In the genomic region with DNA sequence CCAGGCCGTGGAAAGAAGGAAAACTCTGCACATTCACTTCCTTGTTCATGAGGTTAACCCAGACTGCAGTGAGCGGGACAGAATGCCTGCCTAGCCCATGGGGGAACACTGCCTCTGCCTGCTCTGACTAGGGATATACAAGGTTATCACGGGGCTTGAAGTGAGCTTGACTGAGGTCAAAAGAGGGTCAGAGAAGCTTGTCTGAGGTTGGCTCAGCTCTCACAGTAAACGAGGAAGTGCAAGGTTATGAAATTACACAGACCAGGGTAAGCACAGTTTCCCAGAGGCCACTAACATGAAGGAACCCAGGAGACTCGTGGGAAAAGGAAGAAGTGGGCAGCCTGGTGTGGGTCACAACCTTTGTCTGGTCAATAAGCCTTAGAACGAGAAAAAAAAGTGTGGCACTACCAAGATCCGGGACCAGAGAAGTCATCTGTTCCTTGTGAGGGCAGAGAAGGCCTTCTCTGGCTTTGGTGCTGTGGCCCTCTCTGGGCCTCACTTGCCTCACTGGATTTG, we compare ENCODE assay signal across 8 cellular contexts. TPM values are rescaled to one million over a fixed set of nuclear protein-coding genes. Genes with fewer than 3 reads are reported as not detected.
DNase-seq lines count a peak whose midpoint lies in the region; ATAC-seq and TF ChIP-seq lines count a peak whose summit lies in the region.

No MANE protein-coding gene starts in this region.

- H3K4me1 Mint-ChIP-seq in activated CD4-positive, alpha-beta T cell treated with anti-CD3 and anti-CD28 coated beads, Interleukin-2, amount 10 ng/mL, durations not matched to agents 24 days and 14 days = peaks cover 65% of the 10 kb centered on the region
- peaks cover 70% of the 10 kb centered on the region for H3K4me1 Mint-ChIP-seq in activated CD4-positive, alpha-beta T cell treated with anti-CD3 and anti-CD28 coated beads, Interleukin-2, amount 10 ng/mL, durations not matched to agents 7 days and 5 days
- H3K4me1 Mint-ChIP-seq in T-helper 17 cell = peaks cover 35% of the 10 kb centered on the region
- peaks cover 48% of the 10 kb centered on the region for H3K4me1 Mint-ChIP-seq in activated CD4-positive, alpha-beta T cell treated with anti-CD3 and anti-CD28 coated beads for 36 hours

- peak; percentile 57 for DNase-seq in activated CD4-positive, alpha-beta T cell treated with anti-CD3 and anti-CD28 coated beads, Interleukin-2, amount 10 ng/mL, durations not matched to agents 24 days and 14 days
- no peak for DNase-seq in activated CD4-positive, alpha-beta T cell treated with anti-CD3 and anti-CD28 coated beads, Interleukin-2, amount 10 ng/mL, durations not matched to agents 7 days and 5 days
- DNase-seq in T-helper 17 cell = no peak
- DNase-seq in thoracic aorta (ENCODE audit: low spot score) = no peak
- DNase-seq in activated CD4-positive, alpha-beta T cell treated with anti-CD3 and anti-CD28 coated beads for 36 hours = no peak
- no peak for DNase-seq in T1000 (lab: John Stamatoyannopoulos, UW)
- DNase-seq in RKO (ENCODE audit: low spot score) = no peak

- H3K36me3 ChIP-seq in thoracic aorta = peaks cover 23% of the 10 kb centered on the region

- H3K9me3 Mint-ChIP-seq in activated CD4-positive, alpha-beta T cell treated with anti-CD3 and anti-CD28 coated beads, Interleukin-2, amount 10 ng/mL, durations not matched to agents 24 days and 14 days = no peaks in the 10 kb centered on the region
- no peaks in the 10 kb centered on the region for H3K9me3 Mint-ChIP-seq in activated CD4-positive, alpha-beta T cell treated with anti-CD3 and anti-CD28 coated beads, Interleukin-2, amount 10 ng/mL, durations not matched to agents 7 days and 5 days
- no peaks in the 10 kb centered on the region for H3K9me3 Mint-ChIP-seq in activated CD4-positive, alpha-beta T cell treated with anti-CD3 and anti-CD28 coated beads for 36 hours (ENCODE audit: low read depth)

- peak; percentile 26 for ATAC-seq in T-helper 17 cell
- ATAC-seq in thoracic aorta (ENCODE audit: insufficient number of reproducible peaks, low FRiP score, low read depth) = no peak
- ATAC-seq in activated CD4-positive, alpha-beta T cell treated with anti-CD3 and anti-CD28 coated beads for 36 hours = no peak

- H3K4me3 Mint-ChIP-seq in activated CD4-positive, alpha-beta T cell treated with anti-CD3 and anti-CD28 coated beads, Interleukin-2, amount 10 ng/mL, durations not matched to agents 24 days and 14 days = peak overlapping the region; percentile 27
- no peak overlapping the region for H3K4me3 Mint-ChIP-seq in activated CD4-positive, alpha-beta T cell treated with anti-CD3 and anti-CD28 coated beads, Interleukin-2, amount 10 ng/mL, durations not matched to agents 7 days and 5 days
- H3K4me3 Mint-ChIP-seq in T-helper 17 cell = no peak overlapping the region
- no peak overlapping the region for H3K4me3 Mint-ChIP-seq in activated CD4-positive, alpha-beta T cell treated with anti-CD3 and anti-CD28 coated beads for 36 hours

- CTCF ChIA-PET in activated CD4-positive, alpha-beta T cell treated with anti-CD3 and anti-CD28 coated beads, Interleukin-2, amount 10 ng/mL, durations not matched to agents 7 days and 5 days (lab: Charles Lee) = interaction anchor here (0.7 to 4.4 kb wide), 8 partner anchors 13 to 198 kb away, joined by 3 to 20 read pairs (median 3); a partner anchor contains a TSS
- CTCF ChIA-PET in activated CD4-positive, alpha-beta T cell treated with anti-CD3 and anti-CD28 coated beads for 36 hours (lab: Charles Lee) = interaction anchor here (0.8 to 1.2 kb wide), 2 partner anchors 25 to 180 kb away, joined by 3 to 5 read pairs; no protein-coding TSS in a partner anchor

- intact Hi-C loops in activated CD4-positive, alpha-beta T cell treated with anti-CD3 and anti-CD28 coated beads, Interleukin-2, amount 10 ng/mL, durations not matched to agents 24 days and 14 days (cut with micrococcal nuclease) = no loop called here
- intact Hi-C loops in activated CD4-positive, alpha-beta T cell treated with anti-CD3 and anti-CD28 coated beads for 36 hours (cut with DNase I, micrococcal nuclease) = no loop called here

- H3K27me3 ChIP-seq in layer of hippocampus (ENCODE audit: control insufficient read depth, insufficient read depth, low read length) = no peaks in the 10 kb centered on the region
- no peaks in the 10 kb centered on the region for H3K27me3 ChIP-seq in thoracic aorta (replicated peaks; ENCODE audit: insufficient read depth)

- peak overlapping the region; percentile 72 for H3K27ac Mint-ChIP-seq in activated CD4-positive, alpha-beta T cell treated with anti-CD3 and anti-CD28 coated beads, Interleukin-2, amount 10 ng/mL, durations not matched to agents 24 days and 14 days
- no peak overlapping the region for H3K27ac Mint-ChIP-seq in activated CD4-positive, alpha-beta T cell treated with anti-CD3 and anti-CD28 coated beads, Interleukin-2, amount 10 ng/mL, durations not matched to agents 7 days and 5 days
- peak overlapping the region; percentile 74 for H3K27ac Mint-ChIP-seq in T-helper 17 cell
- H3K27ac Mint-ChIP-seq in activated CD4-positive, alpha-beta T cell treated with anti-CD3 and anti-CD28 coated beads for 36 hours = no peak overlapping the region

- no peak overlapping the region for H3K4me3 ChIP-seq in thoracic aorta

- POLR2A ChIA-PET in activated CD4-positive, alpha-beta T cell treated with anti-CD3 and anti-CD28 coated beads, Interleukin-2, amount 10 ng/mL, durations not matched to agents 7 days and 5 days (lab: Charles Lee) = interaction anchor here (0.6 kb wide), 1 partner anchor 21 kb away, joined by 3 read pairs; no protein-coding TSS in a partner anchor
- POLR2A ChIA-PET in activated CD4-positive, alpha-beta T cell treated with anti-CD3 and anti-CD28 coated beads for 36 hours (lab: Charles Lee) = interaction anchor here (0.6 kb wide), 1 partner anchor 22 kb away, joined by 3 read pairs; no protein-coding TSS in a partner anchor

- H3K27ac ChIP-seq in layer of hippocampus (ENCODE audit: low read depth, low read length) (peak overlapping the region; percentile 43), thoracic aorta (peak overlapping the region; percentile 24 to 45)

- TF ChIP-seq CTCF in thoracic aorta (IDR thresholded peaks at IDR 0.05) = no peak

- H3K9me3 ChIP-seq in T-helper 17 cell (ENCODE audit: control insufficient read depth, low read length, poor library complexity, severe bottlenecking) = no peaks in the 10 kb centered on the region
- H3K9me3 ChIP-seq in thoracic aorta = no peaks in the 10 kb centered on the region

- peaks cover 6 to 45% of the 10 kb centered on the region in 2 donors for H3K4me1 ChIP-seq in thoracic aorta (ENCODE audit: control insufficient read depth in 1 of 2, low read depth in 2 of 2)

- H3K27me3 Mint-ChIP-seq in activated CD4-positive, alpha-beta T cell treated with anti-CD3 and anti-CD28 coated beads, Interleukin-2, amount 10 ng/mL, durations not matched to agents 24 days and 14 days = no peaks in the 10 kb centered on the region
- H3K27me3 Mint-ChIP-seq in activated CD4-positive, alpha-beta T cell treated with anti-CD3 and anti-CD28 coated beads, Interleukin-2, amount 10 ng/mL, durations not matched to agents 7 days and 5 days = no peaks in the 10 kb centered on the region
- H3K27me3 Mint-ChIP-seq in T-helper 17 cell = no peaks in the 10 kb centered on the region
- H3K27me3 Mint-ChIP-seq in activated CD4-positive, alpha-beta T cell treated with anti-CD3 and anti-CD28 coated beads for 36 hours = no peaks in the 10 kb centered on the region

- peaks cover 45% of the 10 kb centered on the region for H3K36me3 Mint-ChIP-seq in activated CD4-positive, alpha-beta T cell treated with anti-CD3 and anti-CD28 coated beads, Interleukin-2, amount 10 ng/mL, durations not matched to agents 24 days and 14 days (ENCODE audit: low read depth)
- H3K36me3 Mint-ChIP-seq in activated CD4-positive, alpha-beta T cell treated with anti-CD3 and anti-CD28 coated beads, Interleukin-2, amount 10 ng/mL, durations not matched to agents 7 days and 5 days (ENCODE audit: low read depth) = peaks cover 54% of the 10 kb centered on the region
- peaks cover 21% of the 10 kb centered on the region for H3K36me3 Mint-ChIP-seq in T-helper 17 cell (ENCODE audit: low read depth)
- peaks cover 43% of the 10 kb centered on the region for H3K36me3 Mint-ChIP-seq in activated CD4-positive, alpha-beta T cell treated with anti-CD3 and anti-CD28 coated beads for 36 hours (ENCODE audit: low read depth)

RNA-seq across cellular contexts. Expression of a gene that starts 28.8 kb away (rescaled TPM):
- 49.4 and 51.6 TPM in 2 replicates for total RNA-seq in activated CD4-positive, alpha-beta T cell treated with anti-CD3 and anti-CD28 coated beads, Interleukin-2, amount 10 ng/mL, durations not matched to agents 24 days and 14 days
- total RNA-seq in activated CD4-positive, alpha-beta T cell treated with anti-CD3 and anti-CD28 coated beads, Interleukin-2, amount 10 ng/mL, durations not matched to agents 7 days and 5 days = 10 to 100 TPM; 29.0 to 31.0 TPM
- total RNA-seq in T-helper 17 cell = 1 to 10 TPM; 4.6 to 8.1 TPM
- 10 to 100 TPM; 38.3 to 53.9 TPM for total RNA-seq in thoracic aorta
- 10 to 100 TPM; 13.6 to 16.5 TPM for total RNA-seq in activated CD4-positive, alpha-beta T cell treated with anti-CD3 and anti-CD28 coated beads for 36 hours

RNA-seq across cellular contexts. Expression of a gene that starts 41.8 kb away (rescaled TPM):
- total RNA-seq in activated CD4-positive, alpha-beta T cell treated with anti-CD3 and anti-CD28 coated beads, Interleukin-2, amount 10 ng/mL, durations not matched to agents 24 days and 14 days = 36.5 and 37.7 TPM in 2 replicates
- total RNA-seq in activated CD4-positive, alpha-beta T cell treated with anti-CD3 and anti-CD28 coated beads, Interleukin-2, amount 10 ng/mL, durations not matched to agents 7 days and 5 days = 10 to 100 TPM; 36.8 to 37.9 TPM
- total RNA-seq in T-helper 17 cell (10 to 100 TPM; 28.4 to 35.2 TPM), thoracic aorta (10 to 100 TPM; 44.1 to 46.6 TPM)
- total RNA-seq in activated CD4-positive, alpha-beta T cell treated with anti-CD3 and anti-CD28 coated beads for 36 hours = 10 to 100 TPM; 31.4 to 38.6 TPM

RNA-seq across cellular contexts. Expression of a gene that starts 53.7 kb away (rescaled TPM):
- 50.8 and 55.9 TPM in 2 replicates for total RNA-seq in activated CD4-positive, alpha-beta T cell treated with anti-CD3 and anti-CD28 coated beads, Interleukin-2, amount 10 ng/mL, durations not matched to agents 24 days and 14 days
- 10 to 100 TPM; 31.3 to 37.8 TPM for total RNA-seq in activated CD4-positive, alpha-beta T cell treated with anti-CD3 and anti-CD28 coated beads, Interleukin-2, amount 10 ng/mL, durations not matched to agents 7 days and 5 days
- 10 to 100 TPM; 85.1 to 92.6 TPM for total RNA-seq in T-helper 17 cell
- total RNA-seq in thoracic aorta = 10 to 100 TPM; 46.0 to 61.1 TPM
- total RNA-seq in activated CD4-positive, alpha-beta T cell treated with anti-CD3 and anti-CD28 coated beads for 36 hours = 10 to 100 TPM; 29.1 to 37.0 TPM

RNA-seq across cellular contexts. Expression of a gene that starts 58.5 kb away (rescaled TPM):
- 1.1 and 1.2 TPM in 2 replicates for total RNA-seq in activated CD4-positive, alpha-beta T cell treated with anti-CD3 and anti-CD28 coated beads, Interleukin-2, amount 10 ng/mL, durations not matched to agents 24 days and 14 days
- total RNA-seq in activated CD4-positive, alpha-beta T cell treated with anti-CD3 and anti-CD28 coated beads, Interleukin-2, amount 10 ng/mL, durations not matched to agents 7 days and 5 days = under 1 TPM; 0.19 to 0.20 TPM
- under 1 TPM; 0.21 to 0.90 TPM for total RNA-seq in T-helper 17 cell
- total RNA-seq in thoracic aorta = 1 to 10 TPM; 5.4 to 8.0 TPM
- under 1 TPM; 0.11 to 0.18 TPM for total RNA-seq in activated CD4-positive, alpha-beta T cell treated with anti-CD3 and anti-CD28 coated beads for 36 hours

Comparison
In these comparisons a context has a peak if more than half of its experiments do, and no peak if none do; other contexts are left out.
1. H3K27ac Mint-ChIP-seq: peak in activated CD4-positive, alpha-beta T cell treated with anti-CD3 and anti-CD28 coated beads, Interleukin-2, amount 10 ng/mL, durations not matched to agents 24 days and 14 days (single experiment) and T-helper 17 cell (single experiment); none in activated CD4-positive, alpha-beta T cell treated with anti-CD3 and anti-CD28 coated beads, Interleukin-2, amount 10 ng/mL, durations not matched to agents 7 days and 5 days (single experiment) and activated CD4-positive, alpha-beta T cell treated with anti-CD3 and anti-CD28 coated beads for 36 hours (single experiment).